ENCODE assay signal across 8 cellular contexts in the genomic region with DNA sequence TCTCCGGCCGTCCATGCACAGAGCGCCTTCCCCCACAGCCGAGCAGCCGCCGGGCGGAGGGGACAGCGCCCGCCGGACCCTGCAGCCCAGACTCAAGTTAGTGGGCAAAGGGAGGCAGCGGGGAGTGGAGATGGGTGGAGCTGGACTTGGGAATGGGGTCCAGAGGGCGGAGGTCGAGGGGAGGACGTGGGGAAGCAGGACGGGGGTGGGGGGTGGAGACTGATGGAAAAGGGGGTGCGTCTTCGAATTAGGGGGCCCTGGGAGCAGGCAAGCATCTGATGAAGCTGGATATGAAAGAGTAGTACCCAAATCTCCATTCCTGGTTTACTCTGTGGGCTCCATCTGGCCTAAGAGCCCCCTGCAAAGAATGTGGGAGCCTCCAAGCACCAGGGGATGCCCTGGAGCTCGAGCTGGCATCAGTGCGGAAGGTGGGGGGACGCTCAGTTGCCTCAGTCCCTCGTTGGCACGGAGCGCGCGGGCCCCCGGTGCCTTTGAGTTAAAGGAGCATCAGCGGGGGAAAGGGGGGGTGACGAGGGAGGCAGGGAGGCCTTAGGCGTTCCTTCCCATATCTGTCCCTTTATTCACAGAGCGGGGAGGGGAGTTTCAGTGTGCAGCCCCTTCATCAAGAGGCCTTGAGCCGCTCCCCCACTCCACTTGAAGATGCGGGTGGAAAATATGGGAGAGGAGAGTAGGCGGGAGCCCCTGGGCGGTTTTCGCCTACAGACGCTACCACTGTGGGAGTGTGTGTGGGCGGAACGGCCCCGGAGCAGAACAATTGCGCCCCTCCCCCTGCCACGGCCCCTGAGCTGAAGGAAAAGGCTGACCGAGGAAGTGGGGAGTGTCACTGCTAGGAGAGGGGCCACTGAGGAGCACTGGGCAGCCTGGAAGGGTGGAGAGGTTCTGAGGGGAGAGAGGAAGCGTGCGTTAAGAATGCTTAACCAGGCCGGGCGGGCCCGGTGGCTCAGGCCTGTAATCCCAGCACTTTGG. TPM values are rescaled to one million over a fixed set of nuclear protein-coding genes. Genes with fewer than 3 reads are reported as not detected.
DNase-seq lines count a peak whose midpoint lies in the region; ATAC-seq and TF ChIP-seq lines count a peak whose summit lies in the region.

No MANE protein-coding gene starts in this region.

- 0 to 2% methylated on average over 1 to 34 of the region's 47 CpGs for WGBS in transverse colon (ENCODE audit: low coverage in 1 of 2), 2 donors

- H3K4me3 Mint-ChIP-seq in activated T-helper 17 cell treated with anti-CD3 and anti-CD28 coated beads, Interleukin-2, amount 50 U/mL, for 72 hours = peak overlapping the region; percentile 97
- H3K4me3 Mint-ChIP-seq in natural killer cell = peak overlapping the region; percentile 87

- DNase-seq in GM12864 (ENCODE audit: low read depth) (no peak), NOMO-1 treated with DMSO at 0.1 percent for 48 hours (lab: John Stamatoyannopoulos, UW; ENCODE audit: unreplicated experiment) (peak; percentile 53), fibroblast of pulmonary artery (ENCODE audit: low read depth) (peak; percentile 84), natural killer cell (no peak), transverse colon (peak; percentile 75), GM13976 (ENCODE audit: low spot score) (no peak)

- no peaks in the 10 kb centered on the region for H3K9me3 ChIP-seq in transverse colon

- intact Hi-C loops in natural killer cell (cut with micrococcal nuclease) = no loop called here
- intact Hi-C loops in transverse colon (cut with DNase I; ENCODE audit: low total_unique reads) = loop anchor here (2.0 kb wide), 1 partner anchor 21 kb away; a partner anchor contains a TSS

- H3K27ac Mint-ChIP-seq in activated T-helper 17 cell treated with anti-CD3 and anti-CD28 coated beads, Interleukin-2, amount 50 U/mL, for 72 hours = peak overlapping the region; percentile 88
- H3K27ac Mint-ChIP-seq in natural killer cell = peak overlapping the region; percentile 21 to 95

- ATAC-seq in activated T-helper 17 cell treated with anti-CD3 and anti-CD28 coated beads, Interleukin-2, amount 50 U/mL, for 72 hours (replicated peaks) = no peak
- no peak for ATAC-seq in natural killer cell
- ATAC-seq in HG03159 (IDR thresholded peaks at IDR 0.05; ENCODE audit: unreplicated experiment) = no peak

- H3K4me1 Mint-ChIP-seq in activated T-helper 17 cell treated with anti-CD3 and anti-CD28 coated beads, Interleukin-2, amount 50 U/mL, for 72 hours = peaks cover 31% of the 10 kb centered on the region
- H3K4me1 Mint-ChIP-seq in natural killer cell = peaks cover 28 to 45% of the 10 kb centered on the region in 2 donors

- no peaks in the 10 kb centered on the region for H3K27me3 Mint-ChIP-seq in activated T-helper 17 cell treated with anti-CD3 and anti-CD28 coated beads, Interleukin-2, amount 50 U/mL, for 72 hours
- no peaks in the 10 kb centered on the region for H3K27me3 Mint-ChIP-seq in natural killer cell (ENCODE audit: low read depth in 2 of 2)

- H3K4me1 ChIP-seq in transverse colon = peaks cover 23 to 82% (median 63%) of the 10 kb centered on the region in 4 donors

- H3K27me3 ChIP-seq in transverse colon = no peaks in the 10 kb centered on the region

- peak overlapping the region; percentile 72 for H3K4me3 ChIP-seq in GM12864 (ENCODE audit: low read depth, low read length)
- H3K4me3 ChIP-seq in fibroblast of pulmonary artery (replicated peaks; ENCODE audit: low read depth, low read length) = peak overlapping the region; percentile 94
- H3K4me3 ChIP-seq in transverse colon = peak overlapping the region; percentile 52 to 89 (median 72)

- in situ Hi-C loops in transverse colon (cut with MboI; ENCODE audit: low pct_ligation_motif_present in 1 of 4, low pct_unique_long_range_greater_than_20kb in 1 of 4, low sequenced_read_pairs in 3 of 4) (no loop called here), GM13976 (cut with MboI; ENCODE audit: low sequenced_read_pairs, unreplicated experiment) (no loop called here)

- no peaks in the 10 kb centered on the region for H3K36me3 ChIP-seq in transverse colon

- peak overlapping the region; percentile 92 to 98 (median 96) for H3K27ac ChIP-seq in transverse colon

- TF ChIP-seq POLR2A in transverse colon (IDR thresholded peaks at IDR 0.05) = peak; percentile 39

- no peaks in the 10 kb centered on the region for H3K9me3 Mint-ChIP-seq in activated T-helper 17 cell treated with anti-CD3 and anti-CD28 coated beads, Interleukin-2, amount 50 U/mL, for 72 hours
- H3K9me3 Mint-ChIP-seq in natural killer cell = no peaks in the 10 kb centered on the region

- H3K36me3 Mint-ChIP-seq in activated T-helper 17 cell treated with anti-CD3 and anti-CD28 coated beads, Interleukin-2, amount 50 U/mL, for 72 hours (ENCODE audit: low read depth) = peaks cover 75% of the 10 kb centered on the region
- no peaks in the 10 kb centered on the region for H3K36me3 Mint-ChIP-seq in natural killer cell

- no peak for TF ChIP-seq EP300 in transverse colon (IDR thresholded peaks at IDR 0.05; ENCODE audit: low read depth)

- TF ChIP-seq CTCF in GM12864 (IDR thresholded peaks at IDR 0.05; ENCODE audit: low read depth, low read length, missing control alignments) (no peak), fibroblast of pulmonary artery (IDR thresholded peaks at IDR 0.05; ENCODE audit: low read length, missing control alignments) (no peak), natural killer cell (IDR thresholded peaks at IDR 0.05) (no peak), transverse colon (IDR thresholded peaks at IDR 0.05) (no peak), GM13976 (IDR thresholded peaks at IDR 0.05; ENCODE audit: borderline replicate concordance, control extremely low read depth, extremely low read depth, insufficient read depth, missing control alignments) (no peak)

RNA-seq across cellular contexts. Expression of a gene that starts 0.6 kb away (rescaled TPM):
- total RNA-seq in activated T-helper 17 cell treated with anti-CD3 and anti-CD28 coated beads, Interleukin-2, amount 50 U/mL, for 72 hours = 10 to 100 TPM; 20.6 to 61.4 TPM
- total RNA-seq in natural killer cell = 1 to 10 TPM; 4.2 to 7.0 (median 5.4) TPM
- 1 to 10 TPM; 2.6 to 9.1 (median 4.7) TPM for total RNA-seq in transverse colon

RNA-seq across cellular contexts. Expression of a gene that starts 11.0 kb away (rescaled TPM):
- total RNA-seq in activated T-helper 17 cell treated with anti-CD3 and anti-CD28 coated beads, Interleukin-2, amount 50 U/mL, for 72 hours = 100 to 1,000 TPM in 1 of 2 donors, 10 to 100 TPM in 1; 62.3 to 117 TPM
- total RNA-seq in natural killer cell (10 to 100 TPM; 11.1 to 16.7 (median 12.1) TPM), transverse colon (10 to 100 TPM in 1 of 4 donors, 1 to 10 TPM in 3; 4.0 to 66.7 (median 5.2) TPM)

RNA-seq across cellular contexts. Expression of a gene that starts 21.6 kb away (rescaled TPM):
- total RNA-seq in activated T-helper 17 cell treated with anti-CD3 and anti-CD28 coated beads, Interleukin-2, amount 50 U/mL, for 72 hours = 100 to 1,000 TPM; 177 to 332 TPM
- total RNA-seq in natural killer cell (100 to 1,000 TPM; 277 to 340 (median 319) TPM), transverse colon (100 to 1,000 TPM; 181 to 318 (median 198) TPM)

RNA-seq across cellular contexts. Expression of a gene that starts 38.7 kb away (rescaled TPM):
- total RNA-seq in activated T-helper 17 cell treated with anti-CD3 and anti-CD28 coated beads, Interleukin-2, amount 50 U/mL, for 72 hours = 10 to 100 TPM in 1 of 2 donors, 1 to 10 TPM in 1; 2.4 to 20.2 TPM
- total RNA-seq in natural killer cell (10 to 100 TPM in 1 of 3 donors, 1 to 10 TPM in 2; 6.7 to 13.1 (median 9.5) TPM), transverse colon (100 to 1,000 TPM in 3 of 4 donors, 10 to 100 TPM in 1; 94.3 to 248 (median 199) TPM)

RNA-seq across cellular contexts. Expression of a gene that starts 39.6 kb away (rescaled TPM):
- 1 to 10 TPM; 2.1 to 5.1 TPM for total RNA-seq in activated T-helper 17 cell treated with anti-CD3 and anti-CD28 coated beads, Interleukin-2, amount 50 U/mL, for 72 hours
- 1 to 10 TPM in 1 of 3 donors, not detected in 2; 1.1 TPM for total RNA-seq in natural killer cell
- total RNA-seq in transverse colon = 100 to 1,000 TPM; 118 to 234 (median 184) TPM

Comparison
In these comparisons a context has a peak if more than half of its experiments do, and no peak if none do; other contexts are left out.
1. DNase-seq: peak in NOMO-1 treated with DMSO at 0.1 percent for 48 hours (single experiment), fibroblast of pulmonary artery (single experiment) and transverse colon (single experiment); none in GM12864 (single experiment), natural killer cell (single experiment) and GM13976 (single experiment).
2. Peak in every context shown above with its lines, with median percentiles within 50 percentile points of each other: H3K4me3 ChIP-seq.